30 cellular contexts compared by ENCODE assay signal in the genomic region with DNA sequence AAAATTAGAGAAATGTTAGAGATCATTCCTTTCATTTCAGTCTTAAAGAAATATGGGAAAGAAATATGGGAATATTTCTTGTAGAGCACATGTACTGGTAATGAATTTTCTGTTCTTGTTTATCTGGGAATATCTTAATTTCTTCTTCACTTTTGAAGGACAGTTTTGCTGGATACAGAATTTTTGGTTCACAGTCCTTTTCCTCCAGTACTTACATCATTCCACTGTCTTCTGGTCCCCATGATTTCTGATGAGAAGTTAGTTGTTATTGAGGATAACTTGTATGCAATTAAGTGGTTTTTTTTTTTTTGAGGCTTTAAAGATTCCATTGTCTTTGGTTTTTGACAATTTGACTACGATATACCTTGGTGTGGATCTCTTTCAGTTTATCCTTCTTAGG. TPM values are rescaled to one million over a fixed set of nuclear protein-coding genes. Genes with fewer than 3 reads are reported as not detected.
"Had no signal": no experiment of that assay in that cellular context is flagged by ENCODE, and none has a peak within 500 bp of the region (broad histone marks: within the 10 kb centered on the region; RNA-seq: fewer than 3 reads in every experiment).

No MANE protein-coding gene starts in this region.

- H3K79me2 ChIP-seq: hepatocyte had no signal

- H3K4me1 ChIP-seq: colonic mucosa, esophagus squamous epithelium, foreskin keratinocyte, gastrocnemius medialis, gastroesophageal sphincter had no signal

- ATAC-seq: effector memory CD8-positive, alpha-beta T cell; esophagus mucosa; foreskin keratinocyte; gastrocnemius medialis; gastroesophageal sphincter; heart left ventricle; heart right ventricle had no signal

- DNase-seq: colonic mucosa; cortex of kidney; dermis blood vessel endothelial cell; dorsolateral prefrontal cortex; effector CD4-positive, alpha-beta T cell; effector CD8-positive, alpha-beta T cell; effector memory CD4-positive, alpha-beta T cell; effector memory CD8-positive, alpha-beta T cell; erythroblast; esophagus squamous epithelium; foreskin fibroblast; foreskin keratinocyte; foreskin melanocyte; gastrocnemius medialis; glutamatergic neuron; heart left ventricle; heart right ventricle; hippocampal formation had no signal

- H3K36me3 ChIP-seq: colonic mucosa, esophagus squamous epithelium, gastrocnemius medialis, gastroesophageal sphincter, heart left ventricle, heart right ventricle had no signal

- H3K27ac Mint-ChIP-seq: dendritic cell treated with granulocyte-macrophage colony-stimulating factor and Interleukin-4, amounts not matched to agents 40 ng/mL and 50 ng/mL, for 4 days; effector memory CD8-positive, alpha-beta T cell had no signal

- FAIRE-seq: colon, endometrium, endothelial cell of umbilical vein, frontal cortex had no signal

- H3K9me3 ChIP-seq: colonic mucosa, gastrocnemius medialis had no signal

- H3K4me3 ChIP-seq: colonic mucosa, coronary artery, dorsolateral prefrontal cortex, esophagus squamous epithelium, gastrocnemius medialis, gastroesophageal sphincter, heart left ventricle, heart right ventricle, hepatocyte had no signal

- H3K9me3 Mint-ChIP-seq: effector memory CD8-positive, alpha-beta T cell had no signal

- H3K4me2 ChIP-seq: hepatocyte had no signal

- H2AFZ ChIP-seq: hepatocyte had no signal

- H3K27ac ChIP-seq: colonic mucosa, coronary artery, dorsolateral prefrontal cortex, epithelial cell of prostate, esophagus squamous epithelium, foreskin keratinocyte, gastrocnemius medialis, gastroesophageal sphincter, heart left ventricle, heart right ventricle, hepatocyte had no signal

- H3K27me3 ChIP-seq: dorsolateral prefrontal cortex, gastrocnemius medialis, heart left ventricle, hepatocyte had no signal

- H3K4me3 Mint-ChIP-seq: dendritic cell treated with granulocyte-macrophage colony-stimulating factor and Interleukin-4, amounts not matched to agents 40 ng/mL and 50 ng/mL, for 4 days; effector memory CD8-positive, alpha-beta T cell had no signal

RNA-seq across cellular contexts. Expression of a gene that starts 11.0 kb away (rescaled TPM):
- total RNA-seq: endothelial cell of umbilical vein, esophagus mucosa, esophagus squamous epithelium, fibroblast of lung, fibroblast of villous mesenchyme, foreskin keratinocyte, frontal cortex, gastrocnemius medialis, gastroesophageal sphincter had no signal
- polyA plus RNA-seq: endothelial cell of umbilical vein, fibroblast of lung, foreskin keratinocyte had no signal
